In the genomic region with DNA sequence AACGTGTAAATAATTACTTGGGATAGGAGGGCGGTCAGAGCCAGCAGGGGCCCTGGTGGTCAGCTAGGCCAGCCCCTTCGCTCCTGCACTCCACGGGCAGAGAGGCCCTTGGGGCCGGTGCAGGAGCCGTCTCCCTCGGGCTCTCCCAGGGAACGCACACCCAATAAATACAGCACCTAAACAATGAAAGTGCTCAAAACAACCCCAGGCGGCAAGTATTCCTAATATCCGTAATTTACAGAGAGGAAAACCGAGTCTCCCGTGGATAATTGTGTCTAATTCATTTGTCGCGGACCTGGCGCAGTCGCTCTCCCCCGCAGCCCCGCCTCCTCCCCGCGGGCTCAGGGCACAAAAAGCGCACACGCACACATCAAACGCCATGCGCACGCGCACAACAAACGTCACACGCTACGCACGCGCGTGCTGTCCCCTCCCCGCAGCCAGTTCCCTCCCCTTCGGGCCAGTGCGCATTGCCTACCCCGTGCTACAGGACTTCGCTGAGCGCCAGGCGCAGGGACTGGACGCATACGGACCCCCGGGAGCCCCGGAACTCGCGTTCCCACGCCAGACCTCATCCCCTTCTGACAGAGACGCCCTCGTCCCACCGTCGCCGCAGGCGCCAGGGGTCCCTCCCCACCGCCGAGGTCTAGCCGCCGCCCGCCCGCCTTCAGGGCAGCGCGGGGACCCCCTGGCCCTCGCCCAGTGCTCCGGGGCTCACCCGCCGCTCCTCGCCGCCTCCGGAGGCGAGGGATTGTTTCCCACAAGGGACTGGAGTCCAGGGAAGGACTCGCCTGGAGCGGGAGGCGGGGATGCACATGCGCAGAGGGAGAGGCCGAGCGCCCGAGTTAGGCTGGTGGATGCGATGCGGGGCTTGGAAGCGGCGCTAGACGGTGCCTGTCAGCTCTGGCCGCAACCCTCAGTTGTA, we compare ENCODE assay signal across 8 cellular contexts. TPM values are rescaled to one million over a fixed set of nuclear protein-coding genes. Genes with fewer than 3 reads are reported as not detected.
DNase-seq lines count a peak whose midpoint lies in the region; ATAC-seq and TF ChIP-seq lines count a peak whose summit lies in the region.

A gene (minus strand): TSS at position 324 of the 925 bp plus-strand sequence. CDS start 1,300 bp downstream, outside the sequence.

- H3K27me3 Mint-ChIP-seq in GM23338 (ENCODE audit: insufficient read depth, low read depth, poor library complexity) (peaks cover 8% of the 10 kb centered on the region), nephron (ENCODE audit: low read depth) (no peaks in the 10 kb centered on the region)
- H3K27me3 Mint-ChIP-seq in activated T-helper 17 cell treated with anti-CD3 and anti-CD28 coated beads, Interleukin-2, amount 50 U/mL, for 72 hours, result no peaks in the 10 kb centered on the region

- H3K4me1 Mint-ChIP-seq in GM23338 (peaks cover 2% of the 10 kb centered on the region; the same call in 1 of the 3 replicates), nephron (peaks cover 27% of the 10 kb centered on the region)
- peaks cover 16% of the 10 kb centered on the region for H3K4me1 Mint-ChIP-seq in activated T-helper 17 cell treated with anti-CD3 and anti-CD28 coated beads, Interleukin-2, amount 50 U/mL, for 72 hours

- H3K36me3 Mint-ChIP-seq in GM23338 (ENCODE audit: low read depth), result peaks cover 43% of the 10 kb centered on the region
- H3K36me3 Mint-ChIP-seq in activated T-helper 17 cell treated with anti-CD3 and anti-CD28 coated beads, Interleukin-2, amount 50 U/mL, for 72 hours (ENCODE audit: low read depth), result peaks cover 41% of the 10 kb centered on the region
- H3K36me3 Mint-ChIP-seq in nephron (ENCODE audit: low read depth), result peaks cover 23% of the 10 kb centered on the region

- peak; percentile 95 for ATAC-seq in GM23338
- peak; percentile 95 for ATAC-seq in activated T-helper 17 cell treated with anti-CD3 and anti-CD28 coated beads, Interleukin-2, amount 50 U/mL, for 72 hours (replicated peaks)

- peak within 1 kb of the TSS; percentile 90 for H3K9ac ChIP-seq in fibroblast of lung (ENCODE audit: insufficient read depth, low read length)

- intact Hi-C loops in stomach (cut with DNase I; ENCODE audit: low total_unique reads), result loop anchor here (10.0 kb wide), 1 partner anchor 237 kb away; a partner anchor contains a TSS

- 0 to 1% (median 1%) methylated on average over 59 to 81 of the region's 81 CpGs for WGBS in stomach, 5 donors

- H3K36me3 ChIP-seq in GM23338 (ENCODE audit: insufficient read depth) (no peaks in the 10 kb centered on the region), fibroblast of lung (ENCODE audit: control insufficient read depth, insufficient read depth, low read length) (no peaks in the 10 kb centered on the region), stomach (peaks cover 4 to 14% (median 8%) of the 10 kb centered on the region in 4 donors)

- H3K27ac Mint-ChIP-seq in GM23338, result peak within 1 kb of the TSS; percentile 31
- H3K27ac Mint-ChIP-seq in activated T-helper 17 cell treated with anti-CD3 and anti-CD28 coated beads, Interleukin-2, amount 50 U/mL, for 72 hours, result peak within 1 kb of the TSS; percentile 92
- peak within 1 kb of the TSS; percentile 46 to 98 (median 92) for H3K27ac Mint-ChIP-seq in nephron

- no peaks in the 10 kb centered on the region for H3K9me2 ChIP-seq in GM23338 (ENCODE audit: insufficient read depth)

- H3K27me3 ChIP-seq in GM23338 (ENCODE audit: insufficient read depth) (peaks cover 10% of the 10 kb centered on the region), fibroblast of lung (ENCODE audit: control insufficient read depth, insufficient read depth, low read length) (no peaks in the 10 kb centered on the region), stomach (no peaks in the 10 kb centered on the region)

- H3K79me2 ChIP-seq in GM23338 (replicated peaks; ENCODE audit: insufficient read depth) (no peaks in the 10 kb centered on the region), fibroblast of lung (ENCODE audit: control insufficient read depth, insufficient read depth, low read length) (peaks cover 2% of the 10 kb centered on the region)

- peak within 1 kb of the TSS; percentile 99 for H2AFZ ChIP-seq in GM23338
- H2AFZ ChIP-seq in fibroblast of lung (ENCODE audit: low read length), result peak within 1 kb of the TSS; percentile 94

- H3K4me1 ChIP-seq in GM23338 (ENCODE audit: insufficient read depth) (peaks cover 3% of the 10 kb centered on the region; the same call in 1 of the 2 replicates), fibroblast of lung (ENCODE audit: control insufficient read depth, extremely low read depth, insufficient read depth, low read length) (no peaks in the 10 kb centered on the region), stomach (peaks cover 11 to 38% (median 25%) of the 10 kb centered on the region in 4 donors)

- H3K9me3 ChIP-seq in fibroblast of lung (ENCODE audit: control insufficient read depth, insufficient read depth, low read depth, low read length) (no peaks in the 10 kb centered on the region), stomach (no peaks in the 10 kb centered on the region)

- peak within 1 kb of the TSS; percentile 83 for H3K4me3 ChIP-seq in GM23338
- peak within 1 kb of the TSS; percentile 71 to 87 (median 76) for H3K4me3 ChIP-seq in fibroblast of lung (replicated peaks in 1 of 4; ENCODE audit: control extremely low read depth in 1 of 4, insufficient read depth in 1 of 4, low read depth in 3 of 4, low read length in 4 of 4)
- H3K4me3 ChIP-seq in stomach, result peak within 1 kb of the TSS; percentile 66 to 89 (median 74)

- H3K27ac ChIP-seq in GM23338 (ENCODE audit: low read depth) (no peak within 1 kb of the TSS), fibroblast of lung (ENCODE audit: insufficient read depth, low read length) (peak within 1 kb of the TSS; percentile 96), stomach (peak within 1 kb of the TSS; percentile 96 to 100 (median 98))

- peak in 2 of 4 donors; percentile 91 to 97 for TF ChIP-seq POLR2A in stomach (IDR thresholded peaks at IDR 0.05)

- H4K20me1 ChIP-seq in GM23338 (replicated peaks; ENCODE audit: insufficient read depth), result no peaks in the 10 kb centered on the region
- H4K20me1 ChIP-seq in fibroblast of lung (ENCODE audit: control insufficient read depth, extremely low read depth, insufficient read depth, low read length), result no peaks in the 10 kb centered on the region

- H3K4me3 Mint-ChIP-seq in GM23338 (peak within 1 kb of the TSS; percentile 86), nephron (peak within 1 kb of the TSS; percentile 87 to 92 (median 91))
- peak within 1 kb of the TSS; percentile 97 for H3K4me3 Mint-ChIP-seq in activated T-helper 17 cell treated with anti-CD3 and anti-CD28 coated beads, Interleukin-2, amount 50 U/mL, for 72 hours

- TF ChIP-seq CTCF in GM23338 (conservative IDR thresholded peaks at IDR 0.05; ENCODE audit: low read depth in 2 of 2) (no peak), fibroblast of lung (conservative IDR thresholded peaks at IDR 0.05 in 1 of 2, IDR thresholded peaks at IDR 0.05 in 1 of 2; ENCODE audit: low read depth in 1 of 2, low read length in 2 of 2) (no peak), nephron (IDR thresholded peaks at IDR 0.05; ENCODE audit: unreplicated experiment in 3 of 3) (no peak), stomach (IDR thresholded peaks at IDR 0.05) (no peak)

- DNase-seq in Daoy (ENCODE audit: low read depth) (peak; percentile 96), GM23338 (ENCODE audit: low spot score) (peak; percentile 86), Kasumi-1 (lab: John Stamatoyannopoulos, UW) (peak; percentile 98), RKO (ENCODE audit: low spot score) (peak; percentile 99), fibroblast of lung (ENCODE audit: low read depth in 2 of 2) (peak; percentile 96 to 97), stomach (peak; percentile 97)

- H3K4me2 ChIP-seq in GM23338, result peak within 1 kb of the TSS; percentile 92
- H3K4me2 ChIP-seq in fibroblast of lung (ENCODE audit: extremely low read depth, insufficient read depth, low read length), result peak within 1 kb of the TSS; percentile 94

- H3K9me3 Mint-ChIP-seq in GM23338, result peaks cover 88% of the 10 kb centered on the region
- H3K9me3 Mint-ChIP-seq in activated T-helper 17 cell treated with anti-CD3 and anti-CD28 coated beads, Interleukin-2, amount 50 U/mL, for 72 hours, result no peaks in the 10 kb centered on the region
- H3K9me3 Mint-ChIP-seq in nephron, result peaks cover 27% of the 10 kb centered on the region

- no peaks in the 10 kb centered on the region for H3F3A ChIP-seq in GM23338 (replicated peaks; ENCODE audit: low read depth)

- peak; percentile 19 for TF ChIP-seq EP300 in stomach (IDR thresholded peaks at IDR 0.05)

TF ChIP-seq in GM23338, 12 proteins besides CTCF, POLR2A, EP300 and RAD21:
- TF ChIP-seq NANOG (IDR thresholded peaks at IDR 0.05; ENCODE audit: borderline replicate concordance), result no peak
- peak; percentile 76 for TF ChIP-seq POLR2AphosphoS5 (IDR thresholded peaks at IDR 0.05; ENCODE audit: low read depth)

RNA-seq across cellular contexts. Expression of the gene that starts here (rescaled TPM):
- 0.51 and 2.3 TPM in 2 replicates for total RNA-seq in Daoy (2014; rRNA removed; shearing (Covaris generic))
- total RNA-seq in GM23338 (2014; rRNA removed; shearing (Covaris generic)), result 4.6 and 5.3 TPM in 2 replicates
- polyA plus RNA-seq in GM23338 (2016; fragmentation: Nextera tagmentation; extraction: Ambion mirVana), result 2.1 and 2.7 TPM in 2 replicates
- 10 to 100 TPM in 1 of 2 donors, 1 to 10 TPM in 1; 8.4 to 18.0 TPM for total RNA-seq in activated T-helper 17 cell treated with anti-CD3 and anti-CD28 coated beads, Interleukin-2, amount 50 U/mL, for 72 hours
- 10.3 and 10.9 TPM in 2 replicates for total RNA-seq in fibroblast of lung
- 4.3 and 6.9 TPM in 2 replicates for polyA plus RNA-seq in fibroblast of lung
- 2.9 and 3.8 TPM in 2 replicates for polyA plus RNA-seq in fibroblast of lung (2012)
- polyA minus RNA-seq in fibroblast of lung (ENCODE audit: low replicate concordance), result 0.78 and 1.5 TPM in 2 replicates
- 10 to 100 TPM in 4 of 5 donors, 1 to 10 TPM in 1; 8.2 to 32.9 (median 15.5) TPM for total RNA-seq in stomach
- 1 to 10 TPM; 2.5 to 5.8 (median 2.9) TPM for polyA plus RNA-seq in stomach

Comparison
In these comparisons a context has a peak if more than half of its experiments do, and no peak if none do; other contexts are left out.
1. H3K27ac Mint-ChIP-seq: peak in every context shown above with its lines; median percentile 92 in activated T-helper 17 cell treated with anti-CD3 and anti-CD28 coated beads, Interleukin-2, amount 50 U/mL, for 72 hours; 92 in nephron; 31 in GM23338.